Comparison of ENCODE assay signal across 24 cellular contexts in genomic region chr17:50386451-50386994, GRCh38. TPM values are rescaled to one million over a fixed set of nuclear protein-coding genes. Genes with fewer than 3 reads are reported as not detected.
"Had no signal": no experiment of that assay in that cellular context is flagged by ENCODE, and none has a peak within 500 bp of the region (broad histone marks: within the 10 kb centered on the region; RNA-seq: fewer than 3 reads in every experiment).

No MANE protein-coding gene starts in this region.

- H3K27me3 ChIP-seq: ascending aorta, dorsolateral prefrontal cortex, gastroesophageal sphincter, ovary, spleen, upper lobe of left lung had no signal

- H3K27ac Mint-ChIP-seq: activated CD4-positive, alpha-beta T cell treated with anti-CD3 and anti-CD28 coated beads, Interleukin-2, amount 10 ng/mL, durations not matched to agents 24 days and 14 days; activated CD8-positive, alpha-beta T cell treated with anti-CD3 and anti-CD28 coated beads, Interleukin-2, amount 10 ng/mL, durations not matched to agents 7 days and 5 days; mesothelial cell of epicardium had no signal

- H3K9me3 ChIP-seq: ascending aorta, gastroesophageal sphincter, ovary, prostate gland, spleen, upper lobe of left lung had no signal

- H3K4me3 Mint-ChIP-seq: activated CD4-positive, alpha-beta T cell treated with anti-CD3 and anti-CD28 coated beads, Interleukin-2, amount 10 ng/mL, durations not matched to agents 24 days and 14 days; activated CD8-positive, alpha-beta T cell treated with anti-CD3 and anti-CD28 coated beads, Interleukin-2, amount 10 ng/mL, durations not matched to agents 7 days and 5 days; activated T-helper 17 cell treated with anti-CD3 and anti-CD28 coated beads, Interleukin-2, amount 50 U/mL, for 72 hours; effector memory CD8-positive, alpha-beta T cell; mesothelial cell of epicardium; natural killer cell had no signal

- H3K27ac ChIP-seq: ascending aorta, dorsolateral prefrontal cortex, gastroesophageal sphincter, ovary, prostate gland, spleen, upper lobe of left lung had no signal

- DNase-seq: activated CD4-positive, alpha-beta T cell treated with anti-CD3 and anti-CD28 coated beads, Interleukin-2, amount 10 ng/mL, durations not matched to agents 24 days and 14 days; activated CD8-positive, alpha-beta T cell treated with anti-CD3 and anti-CD28 coated beads, Interleukin-2, amount 10 ng/mL, durations not matched to agents 7 days and 5 days; activated T-cell treated with anti-CD3 and anti-CD28 coated beads, Interleukin-2, amount 50 U/mL, for 1 hour; central memory CD4-positive, alpha-beta T cell; dorsolateral prefrontal cortex; effector memory CD8-positive, alpha-beta T cell; head of caudate nucleus; hypothalamus; left ventricle myocardium superior; mammary epithelial cell; natural killer cell; ovary; spleen; stimulated activated CD4-positive, alpha-beta T cell treated with anti-CD3 and anti-CD28 coated beads, Interleukin-4, amount 100 ng/mL, for 1 hour; stimulated activated naive CD8-positive, alpha-beta T cell treated with anti-CD3 and anti-CD28 coated beads, Interleukin-15, Interleukin-2, amounts not matched to agents 100 U/mL and 50 U/mL, for 24 hours; SW 1271; upper lobe of left lung had no signal

- H3K4me3 ChIP-seq: ascending aorta, dorsolateral prefrontal cortex, gastroesophageal sphincter, ovary, prostate gland, spleen, upper lobe of left lung had no signal

- H3K4me1 Mint-ChIP-seq: activated T-helper 17 cell treated with anti-CD3 and anti-CD28 coated beads, Interleukin-2, amount 50 U/mL, for 72 hours; mesothelial cell of epicardium had no signal

- H3K27me3 Mint-ChIP-seq: activated CD4-positive, alpha-beta T cell treated with anti-CD3 and anti-CD28 coated beads, Interleukin-2, amount 10 ng/mL, durations not matched to agents 24 days and 14 days; activated T-helper 17 cell treated with anti-CD3 and anti-CD28 coated beads, Interleukin-2, amount 50 U/mL, for 72 hours; effector memory CD8-positive, alpha-beta T cell had no signal

- ATAC-seq: activated CD8-positive, alpha-beta T cell treated with anti-CD3 and anti-CD28 coated beads, Interleukin-2, amount 10 ng/mL, durations not matched to agents 7 days and 5 days; activated T-helper 17 cell treated with anti-CD3 and anti-CD28 coated beads, Interleukin-2, amount 50 U/mL, for 72 hours; effector memory CD8-positive, alpha-beta T cell; esophagus mucosa; gastroesophageal sphincter; left ventricle myocardium superior; natural killer cell; stimulated activated naive CD8-positive, alpha-beta T cell treated with anti-CD3 and anti-CD28 coated beads, Interleukin-15, Interleukin-2, amounts not matched to agents 100 U/mL and 50 U/mL, for 24 hours had no signal

- H3K4me1 ChIP-seq: ascending aorta, gastroesophageal sphincter, prostate gland, upper lobe of left lung had no signal

- FAIRE-seq: endothelial cell of umbilical vein had no signal

- H3K36me3 ChIP-seq: ovary had no signal

RNA-seq across cellular contexts. Expression of gene EME1, which starts 13.5 kb away (rescaled TPM):
- total RNA-seq: ascending aorta had no signal
